1 cellular context compared by ENCODE assay signal in the genomic region with DNA sequence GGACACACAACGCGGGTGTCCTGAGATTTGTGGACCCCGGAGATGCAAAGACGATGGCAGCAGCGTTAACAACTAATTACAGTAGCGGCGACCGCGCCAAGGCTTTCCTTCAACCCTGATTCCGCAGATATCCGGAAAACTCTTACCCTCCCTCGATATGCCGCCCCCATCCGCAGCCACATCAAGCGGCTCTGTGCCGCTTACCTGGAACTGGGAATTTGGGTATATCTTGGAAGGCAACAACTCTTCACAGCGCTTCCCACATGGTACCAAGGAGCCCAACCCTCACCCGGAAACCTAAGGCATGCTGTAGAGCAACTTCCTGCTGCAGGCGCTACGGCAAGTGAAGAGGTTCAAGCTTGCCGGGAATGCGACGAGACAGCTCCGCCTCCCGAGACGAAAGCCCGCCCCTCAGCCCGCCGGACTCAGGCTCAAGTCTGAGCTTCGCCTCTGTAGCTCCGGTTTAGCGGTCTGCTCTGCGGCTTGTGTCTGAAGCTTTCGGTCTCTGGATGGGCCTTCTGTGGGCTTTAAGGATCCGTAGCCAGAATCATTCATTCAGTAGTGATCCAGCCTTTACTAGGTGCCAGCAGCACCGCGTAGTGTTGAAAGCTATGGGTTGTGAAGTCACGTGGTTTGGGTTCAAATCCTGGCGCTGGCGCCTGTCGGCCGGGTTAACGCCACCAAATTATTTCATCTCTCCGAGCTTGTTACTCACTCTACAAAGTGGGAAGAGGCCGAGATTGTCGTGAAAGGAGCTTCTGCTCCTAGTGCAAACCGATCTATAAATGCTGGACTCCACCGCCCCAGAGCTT.
TF ChIP-seq lines count a peak whose summit lies in the region.

A gene with protein sequence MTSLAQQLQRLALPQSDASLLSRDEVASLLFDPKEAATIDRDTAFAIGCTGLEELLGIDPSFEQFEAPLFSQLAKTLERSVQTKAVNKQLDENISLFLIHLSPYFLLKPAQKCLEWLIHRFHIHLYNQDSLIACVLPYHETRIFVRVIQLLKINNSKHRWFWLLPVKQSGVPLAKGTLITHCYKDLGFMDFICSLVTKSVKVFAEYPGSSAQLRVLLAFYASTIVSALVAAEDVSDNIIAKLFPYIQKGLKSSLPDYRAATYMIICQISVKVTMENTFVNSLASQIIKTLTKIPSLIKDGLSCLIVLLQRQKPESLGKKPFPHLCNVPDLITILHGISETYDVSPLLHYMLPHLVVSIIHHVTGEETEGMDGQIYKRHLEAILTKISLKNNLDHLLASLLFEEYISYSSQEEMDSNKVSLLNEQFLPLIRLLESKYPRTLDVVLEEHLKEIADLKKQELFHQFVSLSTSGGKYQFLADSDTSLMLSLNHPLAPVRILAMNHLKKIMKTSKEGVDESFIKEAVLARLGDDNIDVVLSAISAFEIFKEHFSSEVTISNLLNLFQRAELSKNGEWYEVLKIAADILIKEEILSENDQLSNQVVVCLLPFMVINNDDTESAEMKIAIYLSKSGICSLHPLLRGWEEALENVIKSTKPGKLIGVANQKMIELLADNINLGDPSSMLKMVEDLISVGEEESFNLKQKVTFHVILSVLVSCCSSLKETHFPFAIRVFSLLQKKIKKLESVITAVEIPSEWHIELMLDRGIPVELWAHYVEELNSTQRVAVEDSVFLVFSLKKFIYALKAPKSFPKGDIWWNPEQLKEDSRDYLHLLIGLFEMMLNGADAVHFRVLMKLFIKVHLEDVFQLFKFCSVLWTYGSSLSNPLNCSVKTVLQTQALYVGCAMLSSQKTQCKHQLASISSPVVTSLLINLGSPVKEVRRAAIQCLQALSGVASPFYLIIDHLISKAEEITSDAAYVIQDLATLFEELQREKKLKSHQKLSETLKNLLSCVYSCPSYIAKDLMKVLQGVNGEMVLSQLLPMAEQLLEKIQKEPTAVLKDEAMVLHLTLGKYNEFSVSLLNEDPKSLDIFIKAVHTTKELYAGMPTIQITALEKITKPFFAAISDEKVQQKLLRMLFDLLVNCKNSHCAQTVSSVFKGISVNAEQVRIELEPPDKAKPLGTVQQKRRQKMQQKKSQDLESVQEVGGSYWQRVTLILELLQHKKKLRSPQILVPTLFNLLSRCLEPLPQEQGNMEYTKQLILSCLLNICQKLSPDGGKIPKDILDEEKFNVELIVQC (N-terminal part only) (minus strand): TSS at position 299 of the 812 bp plus-strand sequence. CDS start 421 bp downstream, outside the sequence.

TF ChIP-seq in HepG2, 621 proteins besides CTCF, POLR2A, EP300 and RAD21 (continued from another document):
- TF ChIP-seq, protein P1, sequence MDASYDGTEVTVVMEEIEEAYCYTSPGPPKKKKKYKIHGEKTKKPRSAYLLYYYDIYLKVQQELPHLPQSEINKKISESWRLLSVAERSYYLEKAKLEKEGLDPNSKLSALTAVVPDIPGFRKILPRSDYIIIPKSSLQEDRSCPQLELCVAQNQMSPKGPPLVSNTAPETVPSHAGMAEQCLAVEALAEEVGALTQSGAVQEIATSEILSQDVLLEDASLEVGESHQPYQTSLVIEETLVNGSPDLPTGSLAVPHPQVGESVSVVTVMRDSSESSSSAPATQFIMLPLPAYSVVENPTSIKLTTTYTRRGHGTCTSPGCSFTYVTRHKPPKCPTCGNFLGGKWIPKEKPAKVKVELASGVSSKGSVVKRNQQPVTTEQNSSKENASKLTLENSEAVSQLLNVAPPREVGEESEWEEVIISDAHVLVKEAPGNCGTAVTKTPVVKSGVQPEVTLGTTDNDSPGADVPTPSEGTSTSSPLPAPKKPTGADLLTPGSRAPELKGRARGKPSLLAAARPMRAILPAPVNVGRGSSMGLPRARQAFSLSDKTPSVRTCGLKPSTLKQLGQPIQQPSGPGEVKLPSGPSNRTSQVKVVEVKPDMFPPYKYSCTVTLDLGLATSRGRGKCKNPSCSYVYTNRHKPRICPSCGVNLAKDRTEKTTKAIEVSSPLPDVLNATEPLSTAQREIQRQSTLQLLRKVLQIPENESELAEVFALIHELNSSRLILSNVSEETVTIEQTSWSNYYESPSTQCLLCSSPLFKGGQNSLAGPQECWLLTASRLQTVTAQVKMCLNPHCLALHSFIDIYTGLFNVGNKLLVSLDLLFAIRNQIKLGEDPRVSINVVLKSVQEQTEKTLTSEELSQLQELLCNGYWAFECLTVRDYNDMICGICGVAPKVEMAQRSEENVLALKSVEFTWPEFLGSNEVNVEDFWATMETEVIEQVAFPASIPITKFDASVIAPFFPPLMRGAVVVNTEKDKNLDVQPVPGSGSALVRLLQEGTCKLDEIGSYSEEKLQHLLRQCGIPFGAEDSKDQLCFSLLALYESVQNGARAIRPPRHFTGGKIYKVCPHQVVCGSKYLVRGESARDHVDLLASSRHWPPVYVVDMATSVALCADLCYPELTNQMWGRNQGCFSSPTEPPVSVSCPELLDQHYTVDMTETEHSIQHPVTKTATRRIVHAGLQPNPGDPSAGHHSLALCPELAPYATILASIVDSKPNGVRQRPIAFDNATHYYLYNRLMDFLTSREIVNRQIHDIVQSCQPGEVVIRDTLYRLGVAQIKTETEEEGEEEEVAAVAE (CRISPR knock-in tag; IDR thresholded peaks at IDR 0.05; ENCODE audit: borderline replicate concordance), result 0 out of 2 replicates have a peak, but pooled peaks have one; percentile 77
- TF ChIP-seq, protein P2, sequence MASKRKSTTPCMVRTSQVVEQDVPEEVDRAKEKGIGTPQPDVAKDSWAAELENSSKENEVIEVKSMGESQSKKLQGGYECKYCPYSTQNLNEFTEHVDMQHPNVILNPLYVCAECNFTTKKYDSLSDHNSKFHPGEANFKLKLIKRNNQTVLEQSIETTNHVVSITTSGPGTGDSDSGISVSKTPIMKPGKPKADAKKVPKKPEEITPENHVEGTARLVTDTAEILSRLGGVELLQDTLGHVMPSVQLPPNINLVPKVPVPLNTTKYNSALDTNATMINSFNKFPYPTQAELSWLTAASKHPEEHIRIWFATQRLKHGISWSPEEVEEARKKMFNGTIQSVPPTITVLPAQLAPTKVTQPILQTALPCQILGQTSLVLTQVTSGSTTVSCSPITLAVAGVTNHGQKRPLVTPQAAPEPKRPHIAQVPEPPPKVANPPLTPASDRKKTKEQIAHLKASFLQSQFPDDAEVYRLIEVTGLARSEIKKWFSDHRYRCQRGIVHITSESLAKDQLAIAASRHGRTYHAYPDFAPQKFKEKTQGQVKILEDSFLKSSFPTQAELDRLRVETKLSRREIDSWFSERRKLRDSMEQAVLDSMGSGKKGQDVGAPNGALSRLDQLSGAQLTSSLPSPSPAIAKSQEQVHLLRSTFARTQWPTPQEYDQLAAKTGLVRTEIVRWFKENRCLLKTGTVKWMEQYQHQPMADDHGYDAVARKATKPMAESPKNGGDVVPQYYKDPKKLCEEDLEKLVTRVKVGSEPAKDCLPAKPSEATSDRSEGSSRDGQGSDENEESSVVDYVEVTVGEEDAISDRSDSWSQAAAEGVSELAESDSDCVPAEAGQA (IDR thresholded peaks at IDR 0.05; ENCODE audit: low read depth), result peak; percentile 34; the same call in 1 of the 2 replicates
- TF ChIP-seq, protein P2 (CRISPR knock-in tag; IDR thresholded peaks at IDR 0.05; ENCODE audit: borderline replicate concordance), result no peak
- TF ChIP-seq ZNF777 (CRISPR knock-in tag; IDR thresholded peaks at IDR 0.05), result 0 out of 2 replicates have a peak, but pooled peaks have one; percentile 16
- 0 out of 2 replicates have a peak, but pooled peaks have one; percentile 56 for TF ChIP-seq ZNF224 (CRISPR knock-in tag; IDR thresholded peaks at IDR 0.05)
- no peak; the same call in 1 of the 2 replicates for TF ChIP-seq SMAD1 (CRISPR knock-in tag; IDR thresholded peaks at IDR 0.05; ENCODE audit: borderline replicate concordance, low read depth)
- TF ChIP-seq, protein P3, sequence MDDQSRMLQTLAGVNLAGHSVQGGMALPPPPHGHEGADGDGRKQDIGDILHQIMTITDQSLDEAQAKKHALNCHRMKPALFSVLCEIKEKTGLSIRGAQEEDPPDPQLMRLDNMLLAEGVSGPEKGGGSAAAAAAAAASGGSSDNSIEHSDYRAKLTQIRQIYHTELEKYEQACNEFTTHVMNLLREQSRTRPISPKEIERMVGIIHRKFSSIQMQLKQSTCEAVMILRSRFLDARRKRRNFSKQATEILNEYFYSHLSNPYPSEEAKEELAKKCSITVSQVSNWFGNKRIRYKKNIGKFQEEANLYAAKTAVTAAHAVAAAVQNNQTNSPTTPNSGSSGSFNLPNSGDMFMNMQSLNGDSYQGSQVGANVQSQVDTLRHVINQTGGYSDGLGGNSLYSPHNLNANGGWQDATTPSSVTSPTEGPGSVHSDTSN (CRISPR knock-in tag; IDR thresholded peaks at IDR 0.05; ENCODE audit: borderline replicate concordance), result no peak
- peak; percentile 61; the same call in 1 of the 2 replicates for TF ChIP-seq RXRB (CRISPR knock-in tag; IDR thresholded peaks at IDR 0.05; ENCODE audit: borderline replicate concordance)
- TF ChIP-seq, protein P4, sequence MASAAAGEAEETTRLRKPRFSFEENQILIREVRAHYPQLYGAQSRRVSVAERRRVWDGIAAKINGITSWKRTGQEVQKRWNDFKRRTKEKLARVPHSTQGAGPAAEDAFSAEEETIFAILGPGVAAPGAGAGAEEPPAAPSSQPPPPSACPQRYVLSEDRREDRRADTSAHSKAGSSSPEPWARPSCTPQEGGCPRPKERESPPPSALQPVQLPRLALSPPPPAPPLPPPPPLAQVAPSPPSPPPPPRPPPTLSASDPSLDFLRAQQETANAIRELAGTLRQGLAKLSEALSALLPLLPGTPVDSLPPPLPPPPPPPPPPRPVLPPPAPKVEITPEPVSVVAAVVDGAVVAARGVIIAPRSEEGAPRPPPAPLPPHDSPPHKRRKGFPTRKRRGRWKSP (CRISPR knock-in tag; IDR thresholded peaks at IDR 0.05), result peak; percentile 34; the same call in 1 of the 2 replicates
- TF ChIP-seq MXD4 (CRISPR knock-in tag; IDR thresholded peaks at IDR 0.05), result peak; percentile 97
- TF ChIP-seq POLR2G (IDR thresholded peaks at IDR 0.05; ENCODE audit: low read depth, low read length), result peak; percentile 93
- TF ChIP-seq TAF1 (CRISPR knock-in tag; IDR thresholded peaks at IDR 0.05), result peak; percentile 74; the same call in 1 of the 2 replicates
- TF ChIP-seq, protein P5, sequence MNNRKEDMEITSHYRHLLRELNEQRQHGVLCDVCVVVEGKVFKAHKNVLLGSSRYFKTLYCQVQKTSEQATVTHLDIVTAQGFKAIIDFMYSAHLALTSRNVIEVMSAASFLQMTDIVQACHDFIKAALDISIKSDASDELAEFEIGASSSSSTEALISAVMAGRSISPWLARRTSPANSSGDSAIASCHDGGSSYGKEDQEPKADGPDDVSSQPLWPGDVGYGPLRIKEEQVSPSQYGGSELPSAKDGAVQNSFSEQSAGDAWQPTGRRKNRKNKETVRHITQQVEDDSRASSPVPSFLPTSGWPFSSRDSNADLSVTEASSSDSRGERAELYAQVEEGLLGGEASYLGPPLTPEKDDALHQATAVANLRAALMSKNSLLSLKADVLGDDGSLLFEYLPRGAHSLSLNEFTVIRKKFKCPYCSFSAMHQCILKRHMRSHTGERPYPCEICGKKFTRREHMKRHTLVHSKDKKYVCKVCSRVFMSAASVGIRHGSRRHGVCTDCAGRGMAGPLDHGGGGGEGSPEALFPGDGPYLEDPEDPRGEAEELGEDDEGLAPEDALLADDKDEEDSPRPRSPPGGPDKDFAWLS (CRISPR knock-in tag; IDR thresholded peaks at IDR 0.05; ENCODE audit: borderline replicate concordance), result no peak
- peak; percentile 88; the same call in 1 of the 2 replicates for TF ChIP-seq KDM2A (CRISPR knock-in tag; IDR thresholded peaks at IDR 0.05; ENCODE audit: borderline replicate concordance, low read depth)
- 0 out of 2 replicates have a peak, but pooled peaks have one; percentile 45 for TF ChIP-seq ZNF451 (CRISPR knock-in tag; IDR thresholded peaks at IDR 0.05)
- peak; percentile 51 for TF ChIP-seq IKZF4 (CRISPR knock-in tag; IDR thresholded peaks at IDR 0.05; ENCODE audit: borderline replicate concordance, low read depth, not compliant biosample characterization)
- TF ChIP-seq SMARCC2 (IDR thresholded peaks at IDR 0.05), result no peak
- 0 out of 2 replicates have a peak, but pooled peaks have one; percentile 46 for TF ChIP-seq GTF3A (CRISPR knock-in tag; conservative IDR thresholded peaks at IDR 0.05)
- TF ChIP-seq RBAK (CRISPR knock-in tag; IDR thresholded peaks at IDR 0.05), result no peak
- 0 out of 2 replicates have a peak, but pooled peaks have one; percentile 8 for TF ChIP-seq ZNF431 (CRISPR knock-in tag; IDR thresholded peaks at IDR 0.05; ENCODE audit: borderline replicate concordance, low read depth)
- peak; percentile 59; the same call in 1 of the 2 replicates for TF ChIP-seq NFKB2 (CRISPR knock-in tag; IDR thresholded peaks at IDR 0.05; ENCODE audit: borderline replicate concordance)
- peak; percentile 76; the same call in 1 of the 2 replicates for TF ChIP-seq POGZ (CRISPR knock-in tag; IDR thresholded peaks at IDR 0.05)
- 0 out of 2 replicates have a peak, but pooled peaks have one; percentile 27 for TF ChIP-seq ZNF572 (CRISPR knock-in tag; IDR thresholded peaks at IDR 0.05)
TF ChIP-seq in HepG2: peak in this region for 261.
